9 cellular contexts compared by ENCODE assay signal in the genomic region with DNA sequence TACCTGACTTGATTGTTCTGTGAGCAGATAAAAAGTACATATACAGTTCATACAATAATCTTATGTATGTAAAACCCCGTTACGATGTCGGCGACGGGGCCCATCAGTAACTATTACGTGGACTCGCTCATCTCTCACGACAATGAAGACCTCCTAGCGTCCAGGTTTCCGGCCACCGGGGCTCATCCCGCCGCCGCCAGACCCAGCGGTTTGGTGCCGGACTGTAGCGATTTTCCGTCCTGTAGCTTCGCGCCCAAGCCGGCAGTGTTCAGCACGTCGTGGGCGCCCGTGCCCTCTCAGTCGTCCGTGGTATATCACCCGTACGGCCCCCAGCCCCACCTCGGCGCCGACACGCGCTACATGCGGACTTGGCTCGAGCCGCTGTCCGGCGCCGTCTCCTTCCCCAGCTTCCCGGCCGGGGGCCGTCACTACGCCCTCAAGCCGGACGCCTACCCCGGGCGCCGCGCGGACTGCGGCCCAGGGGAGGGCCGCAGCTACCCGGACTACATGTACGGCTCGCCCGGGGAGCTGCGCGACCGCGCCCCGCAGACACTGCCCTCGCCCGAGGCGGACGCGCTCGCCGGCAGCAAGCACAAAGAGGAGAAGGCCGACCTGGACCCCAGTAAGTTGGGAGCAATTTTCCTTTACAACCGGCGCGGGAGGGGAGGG. TPM values are rescaled to one million over a fixed set of nuclear protein-coding genes. Genes with fewer than 3 reads are reported as not detected.
DNase-seq lines count a peak whose midpoint lies in the region; ATAC-seq, FAIRE-seq and TF ChIP-seq lines count a peak whose summit lies in the region.
"Had no signal": no experiment of that assay in that cellular context is flagged by ENCODE, and none has a peak within 500 bp of the region (broad histone marks: within the 10 kb centered on the region; RNA-seq: fewer than 3 reads in every experiment).

HOXC9 (plus strand) TSS at position 57 of the 669 bp plus-strand sequence; CDS start at position 85, 28 bp downstream.

- H3K4me3 Mint-ChIP-seq in Calu3 (ENCODE audit: low read depth, unreplicated experiment), result peak within 1 kb of the TSS; percentile 70

- BruUV-seq in Calu3 (replicated peaks; lab: Mats Ljungman, UMichigan), result no TSS peak

- H3K27me3 Mint-ChIP-seq in Calu3 (ENCODE audit: unreplicated experiment), result peaks cover 89% of the 10 kb centered on the region

- peaks cover 0 to 5% (median 4%) of the 10 kb centered on the region in 3 donors for H3K4me1 ChIP-seq in pancreas

- WGBS in pancreas, 2 donors, result 2% methylated on average over 70 to 73 of the region's 73 CpGs

- H3K4me1 Mint-ChIP-seq in Calu3 (ENCODE audit: low read depth, unreplicated experiment), result peaks cover 13% of the 10 kb centered on the region

- no peaks in the 10 kb centered on the region for H3K9me3 ChIP-seq in pancreas

- H3K36me3 ChIP-seq in pancreas, result no peaks in the 10 kb centered on the region

- TF ChIP-seq CTCF in Calu3 (IDR thresholded peaks at IDR 0.05; ENCODE audit: unreplicated experiment) (no peak), epithelial cell of esophagus (IDR thresholded peaks at IDR 0.05; ENCODE audit: insufficient read depth, low read depth, low read length, missing control alignments) (no peak), pancreas (IDR thresholded peaks at IDR 0.05) (no peak)

- FAIRE-seq in pancreas (lab: Jason Lieb, UNC), result no peak

- peak within 1 kb of the TSS; percentile 33 for H3K4me3 ChIP-seq in epithelial cell of esophagus (ENCODE audit: low read length)
- peak within 1 kb of the TSS in 3 of 4 donors; percentile 14 to 56 (median 35) for H3K4me3 ChIP-seq in pancreas

- H3K36me3 Mint-ChIP-seq in Calu3 (ENCODE audit: insufficient read depth, unreplicated experiment), result peaks cover 22% of the 10 kb centered on the region

- no peaks in the 10 kb centered on the region for H3K9me3 Mint-ChIP-seq in Calu3 (ENCODE audit: low read depth, unreplicated experiment)

- peaks cover 0 to 78% (median 11%) of the 10 kb centered on the region in 4 donors for H3K27me3 ChIP-seq in pancreas

- CTCF ChIA-PET in Calu3 (lab: Charles Lee), result interaction anchor here (0.9 to 2.0 kb wide), 5 partner anchors 9 to 215 kb away, joined by 3 to 8 read pairs (median 4); partner anchors contain the start of gene HOXC8

- no peak within 1 kb of the TSS for H3K27ac ChIP-seq in pancreas

- DNase-seq in Calu3 (no peak), NCI-H226 (peak; percentile 11), epithelial cell of esophagus (ENCODE audit: low read depth) (no peak), pancreas (peak in 1 of 6 donors; percentile 30), medulla oblongata (ENCODE audit: extremely low spot score) (no peak)
- DNase-seq in effector CD4-positive, alpha-beta T cell, result no peak

- intact Hi-C loops in Calu3 (cut with micrococcal nuclease; ENCODE audit: unreplicated experiment) (no loop called here), pancreas (cut with DNase I) (loop anchor here in 1 of 3 donors (10.0 kb wide), 1 partner anchor 195 kb away; no protein-coding TSS in a partner anchor)

- ATAC-seq in pancreas, result peak; percentile 37 to 69 (median 45)
- no peak for ATAC-seq in GM21381 (IDR thresholded peaks at IDR 0.05; ENCODE audit: unreplicated experiment)
- ATAC-seq in HG02678 (IDR thresholded peaks at IDR 0.05; ENCODE audit: unreplicated experiment), result no peak

- H3K27ac Mint-ChIP-seq in Calu3 (ENCODE audit: unreplicated experiment), result no peak within 1 kb of the TSS

RNA-seq across cellular contexts. Expression of gene HOXC9, which starts in this region (rescaled TPM):
- total RNA-seq in Calu3 (2022), result 0.42 and 0.54 TPM in 2 replicates
- total RNA-seq in pancreas, result under 1 TPM in 1 of 6 donors, not detected in 5; 0.19 TPM
- polyA plus RNA-seq in pancreas, result under 1 TPM; 0.26 to 0.27 TPM
- total RNA-seq: temporal lobe had no signal

Comparison
In these comparisons a context has a peak if more than half of its experiments do, and no peak if none do; other contexts are left out.
1. Peak in ATAC-seq and H3K4me3 ChIP-seq in pancreas; RNA of the gene not detected or under 1 TPM.